ENCODE assay signal across 20 cellular contexts in genomic region chr13:62038214-62038613, GRCh38.
A peak's percentile ranks its signal among the peaks of the same experiment; 100 is the strongest.
DNase-seq lines count a peak whose midpoint lies in the region; ATAC-seq and TF ChIP-seq lines count a peak whose summit lies in the region.
"Had no signal": no experiment of that assay in that cellular context is flagged by ENCODE, and none has a peak within 500 bp of the region (broad histone marks: within the 10 kb centered on the region; RNA-seq: fewer than 3 reads in every experiment).

No MANE protein-coding gene starts in this region.

- no peak for TF ChIP-seq CTCF in choroid plexus epithelial cell (conservative IDR thresholded peaks at IDR 0.05; ENCODE audit: low read depth, low read length)

- no peak overlapping the region for H3K4me3 ChIP-seq in choroid plexus epithelial cell (ENCODE audit: low read depth, low read length)
- H3K4me3 ChIP-seq: breast epithelium, heart right ventricle, prostate gland, SJCRH30, stomach had no signal

- DNase-seq in HT1080 (ENCODE audit: low read depth) (peak; percentile 22), choroid plexus epithelial cell (ENCODE audit: low read depth) (peak; percentile 3), NCI-H2107 (lab: John Stamatoyannopoulos, UW) (no peak), NCI-H2171 (lab: John Stamatoyannopoulos, UW) (no peak)
- DNase-seq: activated CD4-positive, CD25-positive, alpha-beta regulatory T cell treated with anti-CD3 and anti-CD28 coated beads, Interleukin-2, amount 50 U/mL, for 72 hours; CD8-positive, alpha-beta T cell; DMS79; heart right ventricle; immature natural killer cell; Kasumi-1; NCI-H69; PC-3; SJCRH30; stimulated activated CD4-positive, alpha-beta T cell treated with anti-CD3 and anti-CD28 coated beads, Interleukin-2, amount 100 ng/mL, for 24 hours; stomach had no signal

- peak; percentile 48 for ATAC-seq in GM18909 (IDR thresholded peaks at IDR 0.05; ENCODE audit: poor library complexity, unreplicated experiment)
- peak; percentile 77 for ATAC-seq in HG02885 (IDR thresholded peaks at IDR 0.05; ENCODE audit: poor library complexity, unreplicated experiment)
- ATAC-seq in HG02623 (IDR thresholded peaks at IDR 0.05; ENCODE audit: unreplicated experiment): no peak
- ATAC-seq: CD8-positive, alpha-beta T cell; heart right ventricle; PC-3 had no signal

Comparison
In these comparisons a context has a peak if more than half of its experiments do, and no peak if none do; other contexts are left out.
1. DNase-seq: peak in HT1080 (single experiment) and choroid plexus epithelial cell (single experiment); none in NCI-H2107 (single experiment) and NCI-H2171 (single experiment).